14 cellular contexts compared by ENCODE assay signal in the genomic region with DNA sequence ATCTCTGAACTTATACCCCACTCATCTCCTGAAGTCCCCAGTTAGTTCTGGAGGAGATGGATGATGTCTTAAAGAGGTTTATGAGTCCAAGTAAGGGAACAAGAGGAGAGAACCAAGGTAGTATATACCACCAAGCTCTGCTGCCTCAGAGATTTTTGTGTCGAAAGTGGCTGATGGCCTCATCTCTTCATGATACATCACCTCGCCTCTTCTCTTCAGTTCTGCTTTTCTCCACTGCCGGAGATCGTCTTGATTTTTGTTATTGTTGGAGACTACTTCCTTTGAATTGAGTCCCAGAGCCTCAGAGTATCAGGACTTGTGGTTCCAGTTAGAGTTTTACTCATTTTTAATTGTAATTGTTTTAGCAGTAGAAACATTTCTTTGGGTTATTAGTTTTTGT. TPM values are rescaled to one million over a fixed set of nuclear protein-coding genes. Genes with fewer than 3 reads are reported as not detected.
DNase-seq lines count a peak whose midpoint lies in the region; ATAC-seq and TF ChIP-seq lines count a peak whose summit lies in the region.
"Had no signal": no experiment of that assay in that cellular context is flagged by ENCODE, and none has a peak within 500 bp of the region (broad histone marks: within the 10 kb centered on the region; RNA-seq: fewer than 3 reads in every experiment).

No MANE protein-coding gene starts in this region.

- TF ChIP-seq CTCF in progenitor cell of endocrine pancreas (IDR thresholded peaks at IDR 0.05; ENCODE audit: unreplicated experiment) (no peak), hepatocyte (IDR thresholded peaks at IDR 0.05; ENCODE audit: poor library complexity) (no peak)

- H3K36me3 ChIP-seq in hepatocyte (replicated peaks; ENCODE audit: insufficient read depth, low read depth) = no peaks in the 10 kb centered on the region

- H3K4me1 ChIP-seq in hepatocyte (ENCODE audit: insufficient read depth) = peaks cover 14% of the 10 kb centered on the region
- H3K4me1 ChIP-seq: SJCRH30 had no signal

- H2AFZ ChIP-seq in hepatocyte = no peak overlapping the region

- peaks cover 26% of the 10 kb centered on the region for H3K36me3 Mint-ChIP-seq in activated T-cell treated with anti-CD3 and anti-CD28 coated beads, Interleukin-2, amount 50 U/mL, for 4 hours (ENCODE audit: insufficient read depth)
- peaks cover 15% of the 10 kb centered on the region for H3K36me3 Mint-ChIP-seq in activated naive CD8-positive, alpha-beta T cell treated with anti-CD3 and anti-CD28 coated beads, Interleukin-2, amount 10 ng/mL, durations not matched to agents 7 days and 5 days
- peaks cover 10% of the 10 kb centered on the region for H3K36me3 Mint-ChIP-seq in progenitor cell of endocrine pancreas (ENCODE audit: insufficient read depth)

- no peaks in the 10 kb centered on the region for H3K27me3 Mint-ChIP-seq in activated T-cell treated with anti-CD3 and anti-CD28 coated beads, Interleukin-2, amount 50 U/mL, for 4 hours (ENCODE audit: low read depth)
- H3K27me3 Mint-ChIP-seq in activated naive CD8-positive, alpha-beta T cell treated with anti-CD3 and anti-CD28 coated beads, Interleukin-2, amount 10 ng/mL, durations not matched to agents 7 days and 5 days = no peaks in the 10 kb centered on the region
- no peaks in the 10 kb centered on the region for H3K27me3 Mint-ChIP-seq in progenitor cell of endocrine pancreas

- no peak overlapping the region for H3K27ac ChIP-seq in hepatocyte
- H3K27ac ChIP-seq: SJCRH30, transverse colon had no signal

- POLR2A ChIA-PET in activated naive CD8-positive, alpha-beta T cell treated with anti-CD3 and anti-CD28 coated beads, Interleukin-2, amount 10 ng/mL, durations not matched to agents 7 days and 5 days (lab: Charles Lee) = no interaction called here

- peak overlapping the region; percentile 97 for H3K4me3 Mint-ChIP-seq in activated T-cell treated with anti-CD3 and anti-CD28 coated beads, Interleukin-2, amount 50 U/mL, for 4 hours
- peak overlapping the region; percentile 47 for H3K4me3 Mint-ChIP-seq in activated naive CD8-positive, alpha-beta T cell treated with anti-CD3 and anti-CD28 coated beads, Interleukin-2, amount 10 ng/mL, durations not matched to agents 7 days and 5 days
- peak overlapping the region; percentile 90 for H3K4me3 Mint-ChIP-seq in progenitor cell of endocrine pancreas (ENCODE audit: low read depth)

- no peak for ATAC-seq in activated T-cell treated with anti-CD3 and anti-CD28 coated beads, Interleukin-2, amount 50 U/mL, for 4 hours
- ATAC-seq in activated naive CD8-positive, alpha-beta T cell treated with anti-CD3 and anti-CD28 coated beads, Interleukin-2, amount 10 ng/mL, durations not matched to agents 7 days and 5 days (ENCODE audit: low read depth) = no peak
- no peak for ATAC-seq in GM21381 (IDR thresholded peaks at IDR 0.05; ENCODE audit: unreplicated experiment)
- ATAC-seq: esophagus mucosa had no signal

- H3K9me3 ChIP-seq in hepatocyte (ENCODE audit: low read depth) = no peaks in the 10 kb centered on the region
- H3K9me3 ChIP-seq: SJCRH30, transverse colon had no signal

- peaks cover 73% of the 10 kb centered on the region for H3K79me2 ChIP-seq in hepatocyte

- H3K9me3 Mint-ChIP-seq in activated T-cell treated with anti-CD3 and anti-CD28 coated beads, Interleukin-2, amount 50 U/mL, for 4 hours = no peaks in the 10 kb centered on the region
- no peaks in the 10 kb centered on the region for H3K9me3 Mint-ChIP-seq in activated naive CD8-positive, alpha-beta T cell treated with anti-CD3 and anti-CD28 coated beads, Interleukin-2, amount 10 ng/mL, durations not matched to agents 7 days and 5 days
- peaks cover 8% of the 10 kb centered on the region for H3K9me3 Mint-ChIP-seq in progenitor cell of endocrine pancreas (ENCODE audit: low read depth)

- H4K20me1 ChIP-seq in hepatocyte (ENCODE audit: insufficient read depth, poor library complexity, severe bottlenecking) = no peaks in the 10 kb centered on the region

- H3K27ac Mint-ChIP-seq in activated naive CD8-positive, alpha-beta T cell treated with anti-CD3 and anti-CD28 coated beads, Interleukin-2, amount 10 ng/mL, durations not matched to agents 7 days and 5 days = no peak overlapping the region
- H3K27ac Mint-ChIP-seq in progenitor cell of endocrine pancreas = no peak overlapping the region

- H3K4me1 Mint-ChIP-seq in activated T-cell treated with anti-CD3 and anti-CD28 coated beads, Interleukin-2, amount 50 U/mL, for 4 hours (ENCODE audit: low read depth) = peaks cover 42% of the 10 kb centered on the region
- peaks cover 30% of the 10 kb centered on the region for H3K4me1 Mint-ChIP-seq in activated naive CD8-positive, alpha-beta T cell treated with anti-CD3 and anti-CD28 coated beads, Interleukin-2, amount 10 ng/mL, durations not matched to agents 7 days and 5 days
- peaks cover 15% of the 10 kb centered on the region for H3K4me1 Mint-ChIP-seq in progenitor cell of endocrine pancreas (ENCODE audit: low read depth)

- no peak for DNase-seq in activated T-cell treated with anti-CD3 and anti-CD28 coated beads, Interleukin-2, amount 50 U/mL, for 4 hours
- DNase-seq in activated T-cell treated with anti-CD3 and anti-CD28 coated beads, Interleukin-2, amount 50 U/mL, for 48 hours = no peak
- DNase-seq in MV-4-11 (lab: John Stamatoyannopoulos, UW) = peak; percentile 63
- no peak for DNase-seq in activated naive CD8-positive, alpha-beta T cell treated with anti-CD3 and anti-CD28 coated beads, Interleukin-2, amount 10 ng/mL, durations not matched to agents 7 days and 5 days
- DNase-seq in progenitor cell of endocrine pancreas (ENCODE audit: low spot score, unreplicated experiment) = no peak
- no peak for DNase-seq in hepatocyte (ENCODE audit: low spot score)
- no peak for DNase-seq in RPMI8226
- DNase-seq: hypothalamus, NCI-H1694, NCI-H526, SJCRH30, transverse colon had no signal

- no peaks in the 10 kb centered on the region for H3K27me3 ChIP-seq in hepatocyte
- H3K27me3 ChIP-seq: SJCRH30, transverse colon had no signal

- H3K9me2 ChIP-seq in hepatocyte (replicated peaks; ENCODE audit: insufficient read depth) = no peaks in the 10 kb centered on the region

- WGBS in hepatocyte (ENCODE audit: low lambda C conversion rate, missing lambda C conversion rate) = 97% methylated on average over 4 of the region's 4 CpGs

- H3K4me3 ChIP-seq in hepatocyte = no peak overlapping the region
- H3K4me3 ChIP-seq: SJCRH30 had no signal

- no peak overlapping the region for H3K4me2 ChIP-seq in hepatocyte

RNA-seq across cellular contexts. Expression of a gene that starts 1.9 kb away (rescaled TPM):
- total RNA-seq in activated T-cell treated with anti-CD3 and anti-CD28 coated beads, Interleukin-2, amount 50 U/mL, for 4 hours = 10 to 100 TPM; 39.2 to 43.8 (median 42.9) TPM
- 10 to 100 TPM; 43.2 to 45.1 TPM for total RNA-seq in activated naive CD8-positive, alpha-beta T cell treated with anti-CD3 and anti-CD28 coated beads, Interleukin-2, amount 10 ng/mL, durations not matched to agents 7 days and 5 days
- total RNA-seq in progenitor cell of endocrine pancreas (39.4 and 41.0 TPM in 2 replicates), hepatocyte (31.1 and 39.8 TPM in 2 replicates)
- polyA plus RNA-seq in hepatocyte = 20.4 and 26.2 TPM in 2 replicates

RNA-seq across cellular contexts. Expression of a gene that starts 2.2 kb away (rescaled TPM):
- total RNA-seq in activated T-cell treated with anti-CD3 and anti-CD28 coated beads, Interleukin-2, amount 50 U/mL, for 4 hours = 10 to 100 TPM; 33.4 to 40.6 (median 36.2) TPM
- 10 to 100 TPM; 48.1 to 51.8 TPM for total RNA-seq in activated naive CD8-positive, alpha-beta T cell treated with anti-CD3 and anti-CD28 coated beads, Interleukin-2, amount 10 ng/mL, durations not matched to agents 7 days and 5 days
- total RNA-seq in progenitor cell of endocrine pancreas (46.8 and 47.9 TPM in 2 replicates), hepatocyte (33.0 and 56.4 TPM in 2 replicates)
- 31.7 and 44.2 TPM in 2 replicates for polyA plus RNA-seq in hepatocyte

Comparison
In these comparisons a context has a peak if more than half of its experiments do, and no peak if none do; other contexts are left out.
1. H3K4me3 Mint-ChIP-seq: peak in every context shown above with its lines; median percentile 97 in activated T-cell treated with anti-CD3 and anti-CD28 coated beads, Interleukin-2, amount 50 U/mL, for 4 hours; 90 in progenitor cell of endocrine pancreas; 47 in activated naive CD8-positive, alpha-beta T cell treated with anti-CD3 and anti-CD28 coated beads, Interleukin-2, amount 10 ng/mL, durations not matched to agents 7 days and 5 days.